In the genomic region with DNA sequence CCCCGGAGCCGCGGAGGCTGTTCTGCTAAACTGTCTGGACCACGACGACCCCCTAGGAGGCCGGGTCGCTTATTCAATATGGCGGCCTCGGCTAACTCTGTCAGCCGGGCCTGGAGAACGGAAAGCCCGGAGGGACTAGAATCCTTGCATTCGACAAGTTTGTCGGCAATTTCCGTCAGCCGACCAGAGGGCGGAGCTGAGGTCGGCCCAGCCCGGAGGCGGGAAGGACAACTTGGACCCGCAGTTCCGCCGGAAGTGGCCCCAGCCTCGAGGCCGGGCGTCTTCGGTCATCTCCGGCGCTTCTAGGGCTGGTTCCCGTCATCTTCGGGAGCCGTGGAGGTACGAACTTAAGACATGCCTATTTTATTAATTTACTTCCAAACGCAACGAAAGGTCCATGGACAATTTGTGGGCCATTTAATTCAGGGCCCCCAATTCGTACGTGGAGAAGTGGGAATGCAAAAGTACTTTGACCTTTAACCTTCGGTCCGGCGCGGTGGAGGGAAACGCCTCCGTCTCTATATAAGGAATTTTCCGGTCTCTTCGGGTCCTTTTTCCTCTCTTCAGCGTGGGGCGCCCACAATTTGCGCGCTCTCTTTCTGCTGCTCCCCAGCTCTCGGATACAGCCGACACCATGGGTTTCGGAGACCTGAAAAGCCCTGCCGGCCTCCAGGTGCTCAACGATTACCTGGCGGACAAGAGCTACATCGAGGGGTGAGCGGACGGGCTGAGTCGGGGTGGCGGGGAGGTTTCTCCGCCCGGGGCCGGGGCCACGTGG, we compare ENCODE assay signal across 1 cellular context.
TF ChIP-seq lines count a peak whose summit lies in the region.

A gene (plus strand): TSS at position 550 of the 778 bp plus-strand sequence. CDS start 85 bp downstream, at position 635.
A gene (minus strand): TSS at position 99 of the 778 bp plus-strand sequence. CDS start 5,766 bp downstream, outside the sequence.

TF ChIP-seq in GM23338, 12 proteins besides CTCF, POLR2A, EP300 and RAD21:
- no peak for TF ChIP-seq ZNF114 (CRISPR knock-in tag; IDR thresholded peaks at IDR 0.05)
- TF ChIP-seq ZNF331 (CRISPR knock-in tag; IDR thresholded peaks at IDR 0.05; ENCODE audit: low read depth): no peak
- TF ChIP-seq, protein P1, sequence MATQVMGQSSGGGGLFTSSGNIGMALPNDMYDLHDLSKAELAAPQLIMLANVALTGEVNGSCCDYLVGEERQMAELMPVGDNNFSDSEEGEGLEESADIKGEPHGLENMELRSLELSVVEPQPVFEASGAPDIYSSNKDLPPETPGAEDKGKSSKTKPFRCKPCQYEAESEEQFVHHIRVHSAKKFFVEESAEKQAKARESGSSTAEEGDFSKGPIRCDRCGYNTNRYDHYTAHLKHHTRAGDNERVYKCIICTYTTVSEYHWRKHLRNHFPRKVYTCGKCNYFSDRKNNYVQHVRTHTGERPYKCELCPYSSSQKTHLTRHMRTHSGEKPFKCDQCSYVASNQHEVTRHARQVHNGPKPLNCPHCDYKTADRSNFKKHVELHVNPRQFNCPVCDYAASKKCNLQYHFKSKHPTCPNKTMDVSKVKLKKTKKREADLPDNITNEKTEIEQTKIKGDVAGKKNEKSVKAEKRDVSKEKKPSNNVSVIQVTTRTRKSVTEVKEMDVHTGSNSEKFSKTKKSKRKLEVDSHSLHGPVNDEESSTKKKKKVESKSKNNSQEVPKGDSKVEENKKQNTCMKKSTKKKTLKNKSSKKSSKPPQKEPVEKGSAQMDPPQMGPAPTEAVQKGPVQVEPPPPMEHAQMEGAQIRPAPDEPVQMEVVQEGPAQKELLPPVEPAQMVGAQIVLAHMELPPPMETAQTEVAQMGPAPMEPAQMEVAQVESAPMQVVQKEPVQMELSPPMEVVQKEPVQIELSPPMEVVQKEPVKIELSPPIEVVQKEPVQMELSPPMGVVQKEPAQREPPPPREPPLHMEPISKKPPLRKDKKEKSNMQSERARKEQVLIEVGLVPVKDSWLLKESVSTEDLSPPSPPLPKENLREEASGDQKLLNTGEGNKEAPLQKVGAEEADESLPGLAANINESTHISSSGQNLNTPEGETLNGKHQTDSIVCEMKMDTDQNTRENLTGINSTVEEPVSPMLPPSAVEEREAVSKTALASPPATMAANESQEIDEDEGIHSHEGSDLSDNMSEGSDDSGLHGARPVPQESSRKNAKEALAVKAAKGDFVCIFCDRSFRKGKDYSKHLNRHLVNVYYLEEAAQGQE (IDR thresholded peaks at IDR 0.05; ENCODE audit: unreplicated experiment): no peak
- no peak for TF ChIP-seq JUNB (IDR thresholded peaks at IDR 0.05; ENCODE audit: unreplicated experiment)
- TF ChIP-seq, protein P2, sequence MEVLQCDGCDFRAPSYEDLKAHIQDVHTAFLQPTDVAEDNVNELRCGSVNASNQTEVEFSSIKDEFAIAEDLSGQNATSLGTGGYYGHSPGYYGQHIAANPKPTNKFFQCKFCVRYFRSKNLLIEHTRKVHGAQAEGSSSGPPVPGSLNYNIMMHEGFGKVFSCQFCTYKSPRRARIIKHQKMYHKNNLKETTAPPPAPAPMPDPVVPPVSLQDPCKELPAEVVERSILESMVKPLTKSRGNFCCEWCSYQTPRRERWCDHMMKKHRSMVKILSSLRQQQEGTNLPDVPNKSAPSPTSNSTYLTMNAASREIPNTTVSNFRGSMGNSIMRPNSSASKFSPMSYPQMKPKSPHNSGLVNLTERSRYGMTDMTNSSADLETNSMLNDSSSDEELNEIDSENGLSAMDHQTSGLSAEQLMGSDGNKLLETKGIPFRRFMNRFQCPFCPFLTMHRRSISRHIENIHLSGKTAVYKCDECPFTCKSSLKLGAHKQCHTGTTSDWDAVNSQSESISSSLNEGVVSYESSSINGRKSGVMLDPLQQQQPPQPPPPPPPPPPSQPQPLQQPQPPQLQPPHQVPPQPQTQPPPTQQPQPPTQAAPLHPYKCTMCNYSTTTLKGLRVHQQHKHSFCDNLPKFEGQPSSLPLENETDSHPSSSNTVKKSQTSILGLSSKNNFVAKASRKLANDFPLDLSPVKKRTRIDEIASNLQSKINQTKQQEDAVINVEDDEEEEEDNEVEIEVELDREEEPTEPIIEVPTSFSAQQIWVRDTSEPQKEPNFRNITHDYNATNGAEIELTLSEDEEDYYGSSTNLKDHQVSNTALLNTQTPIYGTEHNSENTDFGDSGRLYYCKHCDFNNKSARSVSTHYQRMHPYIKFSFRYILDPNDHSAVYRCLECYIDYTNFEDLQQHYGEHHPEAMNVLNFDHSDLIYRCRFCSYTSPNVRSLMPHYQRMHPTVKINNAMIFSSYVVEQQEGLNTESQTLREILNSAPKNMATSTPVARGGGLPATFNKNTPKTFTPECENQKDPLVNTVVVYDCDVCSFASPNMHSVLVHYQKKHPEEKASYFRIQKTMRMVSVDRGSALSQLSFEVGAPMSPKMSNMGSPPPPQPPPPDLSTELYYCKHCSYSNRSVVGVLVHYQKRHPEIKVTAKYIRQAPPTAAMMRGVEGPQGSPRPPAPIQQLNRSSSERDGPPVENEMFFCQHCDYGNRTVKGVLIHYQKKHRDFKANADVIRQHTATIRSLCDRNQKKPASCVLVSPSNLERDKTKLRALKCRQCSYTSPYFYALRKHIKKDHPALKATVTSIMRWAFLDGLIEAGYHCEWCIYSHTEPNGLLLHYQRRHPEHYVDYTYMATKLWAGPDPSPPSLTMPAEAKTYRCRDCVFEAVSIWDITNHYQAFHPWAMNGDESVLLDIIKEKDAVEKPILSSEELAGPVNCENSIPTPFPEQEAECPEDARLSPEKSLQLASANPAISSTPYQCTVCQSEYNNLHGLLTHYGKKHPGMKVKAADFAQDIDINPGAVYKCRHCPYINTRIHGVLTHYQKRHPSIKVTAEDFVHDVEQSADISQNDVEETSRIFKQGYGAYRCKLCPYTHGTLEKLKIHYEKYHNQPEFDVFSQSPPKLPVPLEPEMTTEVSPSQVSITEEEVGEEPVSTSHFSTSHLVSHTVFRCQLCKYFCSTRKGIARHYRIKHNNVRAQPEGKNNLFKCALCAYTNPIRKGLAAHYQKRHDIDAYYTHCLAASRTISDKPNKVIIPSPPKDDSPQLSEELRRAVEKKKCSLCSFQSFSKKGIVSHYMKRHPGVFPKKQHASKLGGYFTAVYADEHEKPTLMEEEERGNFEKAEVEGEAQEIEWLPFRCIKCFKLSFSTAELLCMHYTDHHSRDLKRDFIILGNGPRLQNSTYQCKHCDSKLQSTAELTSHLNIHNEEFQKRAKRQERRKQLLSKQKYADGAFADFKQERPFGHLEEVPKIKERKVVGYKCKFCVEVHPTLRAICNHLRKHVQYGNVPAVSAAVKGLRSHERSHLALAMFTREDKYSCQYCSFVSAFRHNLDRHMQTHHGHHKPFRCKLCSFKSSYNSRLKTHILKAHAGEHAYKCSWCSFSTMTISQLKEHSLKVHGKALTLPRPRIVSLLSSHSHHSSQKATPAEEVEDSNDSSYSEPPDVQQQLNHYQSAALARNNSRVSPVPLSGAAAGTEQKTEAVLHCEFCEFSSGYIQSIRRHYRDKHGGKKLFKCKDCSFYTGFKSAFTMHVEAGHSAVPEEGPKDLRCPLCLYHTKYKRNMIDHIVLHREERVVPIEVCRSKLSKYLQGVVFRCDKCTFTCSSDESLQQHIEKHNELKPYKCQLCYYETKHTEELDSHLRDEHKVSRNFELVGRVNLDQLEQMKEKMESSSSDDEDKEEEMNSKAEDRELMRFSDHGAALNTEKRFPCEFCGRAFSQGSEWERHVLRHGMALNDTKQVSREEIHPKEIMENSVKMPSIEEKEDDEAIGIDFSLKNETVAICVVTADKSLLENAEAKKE (CRISPR knock-in tag; IDR thresholded peaks at IDR 0.05): no peak
- TF ChIP-seq EZH2phosphoT487 (IDR thresholded peaks at IDR 0.05; ENCODE audit: unreplicated experiment): no peak
- TF ChIP-seq, protein P3, sequence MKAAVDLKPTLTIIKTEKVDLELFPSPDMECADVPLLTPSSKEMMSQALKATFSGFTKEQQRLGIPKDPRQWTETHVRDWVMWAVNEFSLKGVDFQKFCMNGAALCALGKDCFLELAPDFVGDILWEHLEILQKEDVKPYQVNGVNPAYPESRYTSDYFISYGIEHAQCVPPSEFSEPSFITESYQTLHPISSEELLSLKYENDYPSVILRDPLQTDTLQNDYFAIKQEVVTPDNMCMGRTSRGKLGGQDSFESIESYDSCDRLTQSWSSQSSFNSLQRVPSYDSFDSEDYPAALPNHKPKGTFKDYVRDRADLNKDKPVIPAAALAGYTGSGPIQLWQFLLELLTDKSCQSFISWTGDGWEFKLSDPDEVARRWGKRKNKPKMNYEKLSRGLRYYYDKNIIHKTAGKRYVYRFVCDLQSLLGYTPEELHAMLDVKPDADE (IDR thresholded peaks at IDR 0.05): peak; percentile 63
- no peak for TF ChIP-seq EZH2 (IDR thresholded peaks at IDR 0.05; ENCODE audit: low read depth, unreplicated experiment)
- TF ChIP-seq STAT1 (IDR thresholded peaks at IDR 0.05; ENCODE audit: unreplicated experiment): no peak
- TF ChIP-seq POLR2AphosphoS5 (IDR thresholded peaks at IDR 0.05; ENCODE audit: low read depth): peak; percentile 77
- TF ChIP-seq NANOG (IDR thresholded peaks at IDR 0.05; ENCODE audit: borderline replicate concordance): no peak
- peak; percentile 53; the same call in 1 of the 2 replicates for TF ChIP-seq CREB1 (CRISPR knock-in tag; IDR thresholded peaks at IDR 0.05; ENCODE audit: low read depth)
